8 cellular contexts compared by ENCODE assay signal in the genomic region with DNA sequence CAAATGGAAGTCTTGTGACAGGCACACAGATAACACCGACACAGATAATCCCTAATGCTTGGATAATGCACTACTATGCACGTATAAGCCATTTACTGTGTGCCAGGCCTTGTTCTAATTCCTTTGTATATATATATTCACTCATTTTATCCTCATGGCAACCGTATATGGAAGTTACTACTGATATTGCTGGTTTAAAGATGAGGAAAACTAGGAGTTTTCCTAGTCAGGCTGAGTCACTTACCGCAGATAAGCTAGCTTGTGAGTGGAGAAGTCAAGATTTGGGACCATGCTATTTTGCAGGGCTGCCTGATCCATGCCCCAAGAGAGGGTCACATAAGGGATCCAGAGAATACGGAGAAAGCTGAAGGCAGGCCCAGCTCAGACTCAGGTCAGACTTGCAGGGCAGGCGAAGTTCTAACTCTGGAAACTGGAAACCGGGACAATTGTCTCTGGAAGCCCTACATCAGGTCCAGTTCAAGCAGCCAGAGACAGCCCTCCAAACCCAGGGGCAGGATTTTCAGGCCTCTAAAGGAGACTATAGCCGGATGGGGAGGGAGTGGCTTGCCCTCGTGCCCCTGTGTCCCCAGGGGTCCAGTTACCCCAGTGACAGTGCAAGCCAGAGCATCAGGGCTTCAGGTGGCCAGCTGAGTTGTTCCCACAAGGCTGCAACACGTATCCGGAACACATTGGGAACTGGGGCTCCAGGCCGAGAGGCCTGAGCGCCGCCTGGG.
DNase-seq lines count a peak whose midpoint lies in the region; ATAC-seq, FAIRE-seq and TF ChIP-seq lines count a peak whose summit lies in the region.

No MANE protein-coding gene starts in this region.

- H3K27ac Mint-ChIP-seq in activated CD4-positive, alpha-beta T cell treated with anti-CD3 and anti-CD28 coated beads, Interleukin-2, amount 10 ng/mL, durations not matched to agents 7 days and 5 days = no peak overlapping the region

- no peak overlapping the region for H3K4me3 Mint-ChIP-seq in activated CD4-positive, alpha-beta T cell treated with anti-CD3 and anti-CD28 coated beads, Interleukin-2, amount 10 ng/mL, durations not matched to agents 7 days and 5 days

- no peaks in the 10 kb centered on the region for H3K36me3 ChIP-seq in Panc1 (ENCODE audit: control insufficient read depth, insufficient read depth, low read length)
- H3K36me3 ChIP-seq in mesendoderm (ENCODE audit: control insufficient read depth, insufficient read depth, low read length) = no peaks in the 10 kb centered on the region
- H3K36me3 ChIP-seq in MG63 = no peaks in the 10 kb centered on the region
- no peaks in the 10 kb centered on the region for H3K36me3 ChIP-seq in adrenal gland (replicated peaks in 1 of 2)

- TF ChIP-seq CTCF in C4-2B (conservative IDR thresholded peaks at IDR 0.05) (no peak), Panc1 (IDR thresholded peaks at IDR 0.05) (no peak), adrenal gland (IDR thresholded peaks at IDR 0.05) (no peak)

- no peak overlapping the region for H3K23ac ChIP-seq in mesendoderm (ENCODE audit: low read length)

- no peaks in the 10 kb centered on the region for H3K79me2 ChIP-seq in mesendoderm (ENCODE audit: control insufficient read depth, insufficient read depth, low read length)

- TF ChIP-seq POLR2A in adrenal gland (IDR thresholded peaks at IDR 0.05) = no peak

- DNase-seq in Panc1 (ENCODE audit: low read depth, low spot score) = no peak
- no peak for DNase-seq in mesendoderm
- DNase-seq in MG63 = no peak
- no peak for DNase-seq in adrenal gland
- DNase-seq in activated CD4-positive, alpha-beta T cell treated with anti-CD3 and anti-CD28 coated beads, Interleukin-2, amount 10 ng/mL, durations not matched to agents 7 days and 5 days = no peak
- no peak for DNase-seq in GM19239 (ENCODE audit: insufficient read length, low spot score)

- no peaks in the 10 kb centered on the region for H3K9me3 ChIP-seq in Panc1 (ENCODE audit: control insufficient read depth, insufficient read depth, low read depth, low read length)
- no peaks in the 10 kb centered on the region for H3K9me3 ChIP-seq in MG63
- H3K9me3 ChIP-seq in adrenal gland (replicated peaks in 1 of 3) = no peaks in the 10 kb centered on the region

- H3K27me3 Mint-ChIP-seq in activated CD4-positive, alpha-beta T cell treated with anti-CD3 and anti-CD28 coated beads, Interleukin-2, amount 10 ng/mL, durations not matched to agents 7 days and 5 days = peaks cover 20% of the 10 kb centered on the region

- H3K4me1 ChIP-seq in Panc1 (ENCODE audit: control insufficient read depth, insufficient read depth, low read length) (no peaks in the 10 kb centered on the region; the same call in 1 of the 2 replicates), mesendoderm (ENCODE audit: control insufficient read depth, low read depth, low read length) (peaks cover 2% of the 10 kb centered on the region), adrenal gland (replicated peaks in 1 of 2) (peaks cover 4 to 20% of the 10 kb centered on the region in 2 donors)

- no peak overlapping the region for H2BK5ac ChIP-seq in mesendoderm (ENCODE audit: low read length)

- no CpG with 5 or more reads among the region's 14 CpGs for WGBS in mesendoderm (ENCODE audit: extremely low coverage, insufficient coverage, low lambda C conversion rate)
- WGBS in adrenal gland, 4 donors = 50 to 95% (median 55%) methylated on average over 6 to 14 of the region's 14 CpGs

- H3K79me1 ChIP-seq in mesendoderm (ENCODE audit: low read length) = no peaks in the 10 kb centered on the region

- no peak for FAIRE-seq in GM19239 (lab: Jason Lieb, UNC)

- H3K18ac ChIP-seq in mesendoderm (ENCODE audit: low read length) = no peak overlapping the region

- in situ Hi-C loops in Panc1 (cut with HindIII; ENCODE audit: low pct_unique_long_range_greater_than_20kb, low sequenced_read_pairs) = no loop called here

- ATAC-seq in GM21619 (IDR thresholded peaks at IDR 0.05; ENCODE audit: unreplicated experiment) = peak; percentile 14
- peak; percentile 32; the same call in 1 of the 2 replicates for ATAC-seq in Panc1

- H2AK5ac ChIP-seq in mesendoderm (ENCODE audit: low read length) = no peak overlapping the region

- H3K4ac ChIP-seq in mesendoderm (ENCODE audit: low read depth, low read length) = no peak overlapping the region

- H3K56ac ChIP-seq in mesendoderm (ENCODE audit: low read length) = peak overlapping the region; percentile 80

- no peak overlapping the region for H2BK120ac ChIP-seq in mesendoderm (ENCODE audit: low read depth, low read length)

- H3K4me1 Mint-ChIP-seq in activated CD4-positive, alpha-beta T cell treated with anti-CD3 and anti-CD28 coated beads, Interleukin-2, amount 10 ng/mL, durations not matched to agents 7 days and 5 days = peaks cover 2% of the 10 kb centered on the region

- peak overlapping the region; percentile 42 for H3K9ac ChIP-seq in mesendoderm (ENCODE audit: low read length)

- H3K9me3 Mint-ChIP-seq in activated CD4-positive, alpha-beta T cell treated with anti-CD3 and anti-CD28 coated beads, Interleukin-2, amount 10 ng/mL, durations not matched to agents 7 days and 5 days = no peaks in the 10 kb centered on the region

- no peak overlapping the region for H4K5ac ChIP-seq in mesendoderm (ENCODE audit: low read length)

- H3K4me3 ChIP-seq in Panc1 (ENCODE audit: low read depth in 2 of 2, low read length in 2 of 2) (no peak overlapping the region), mesendoderm (ENCODE audit: low read length) (no peak overlapping the region), MG63 (no peak overlapping the region), adrenal gland (no peak overlapping the region)

- no peaks in the 10 kb centered on the region for H3K36me3 Mint-ChIP-seq in activated CD4-positive, alpha-beta T cell treated with anti-CD3 and anti-CD28 coated beads, Interleukin-2, amount 10 ng/mL, durations not matched to agents 7 days and 5 days (ENCODE audit: low read depth)

- no peak overlapping the region for H2BK15ac ChIP-seq in mesendoderm (replicated peaks; ENCODE audit: low read depth)

- H3K27ac ChIP-seq in C4-2B (peak overlapping the region; percentile 66), Panc1 (ENCODE audit: low read length) (peak overlapping the region; percentile 29; the same call in 1 of the 2 replicates), mesendoderm (ENCODE audit: low read depth, low read length) (no peak overlapping the region), adrenal gland (peak overlapping the region in 1 of 5 donors; percentile 38)

- CTCF ChIA-PET in Panc1 (lab: Charles Lee) = interaction anchor here (0.7 to 1.9 kb wide), 3 partner anchors 12 to 965 kb away, joined by 3 to 7 read pairs (median 3); no protein-coding TSS in a partner anchor
- CTCF ChIA-PET in activated CD4-positive, alpha-beta T cell treated with anti-CD3 and anti-CD28 coated beads, Interleukin-2, amount 10 ng/mL, durations not matched to agents 7 days and 5 days (lab: Charles Lee) = interaction anchor here (0.8 to 1.4 kb wide), 4 partner anchors 19 to 957 kb away, joined by 3 to 6 read pairs (median 3); no protein-coding TSS in a partner anchor

- POLR2A ChIA-PET in Panc1 (lab: Charles Lee) = no interaction called here
- POLR2A ChIA-PET in activated CD4-positive, alpha-beta T cell treated with anti-CD3 and anti-CD28 coated beads, Interleukin-2, amount 10 ng/mL, durations not matched to agents 7 days and 5 days (lab: Charles Lee) = no interaction called here

- intact Hi-C loops in Panc1 (cut with micrococcal nuclease; ENCODE audit: unreplicated experiment) = loop anchor here (5.0 kb wide), 1 partner anchor 963 kb away; no protein-coding TSS in a partner anchor
- intact Hi-C loops in adrenal gland (cut with DNase I) = loop anchor here (5.0 to 10.0 kb wide), 3 partner anchors 168 to 955 kb away; no protein-coding TSS in a partner anchor

- H3K27me3 ChIP-seq in Panc1 (ENCODE audit: control insufficient read depth, insufficient read depth, low read length) (no peaks in the 10 kb centered on the region), mesendoderm (ENCODE audit: insufficient read depth, low read length, poor library complexity) (no peaks in the 10 kb centered on the region), MG63 (no peaks in the 10 kb centered on the region), adrenal gland (no peaks in the 10 kb centered on the region)

- H4K8ac ChIP-seq in mesendoderm (ENCODE audit: low read depth, low read length) = no peak overlapping the region

- BruUV-seq in Panc1 (replicated peaks; lab: Mats Ljungman, UMichigan) = no TSS peak

- H3K4me2 ChIP-seq in mesendoderm (ENCODE audit: low read length) = no peak overlapping the region
